In genomic region chr4:102819588-102820365, GRCh38 we compare ENCODE assay signal across 10 cellular contexts. TPM values are rescaled to one million over a fixed set of nuclear protein-coding genes. Genes with fewer than 3 reads are reported as not detected.
DNase-seq lines count a peak whose midpoint lies in the region; ATAC-seq and TF ChIP-seq lines count a peak whose summit lies in the region.
"Had no signal": no experiment of that assay in that cellular context is flagged by ENCODE, and none has a peak within 500 bp of the region (broad histone marks: within the 10 kb centered on the region; RNA-seq: fewer than 3 reads in every experiment).

No MANE protein-coding gene starts in this region.

- H3K36me3 Mint-ChIP-seq in brain: peaks cover 81% of the 10 kb centered on the region

- H3K4me3 Mint-ChIP-seq in brain: peak overlapping the region in 4 of 5 experiments; percentile 63 to 70 (median 66)

- H3K4me3 ChIP-seq in right atrium auricular region (peak overlapping the region in 1 of 2 donors; percentile 9), urinary bladder (ENCODE audit: low read depth, low read length) (peak overlapping the region; percentile 18)

- H3K27me3 ChIP-seq in right atrium auricular region: no peaks in the 10 kb centered on the region

- H3K9me3 Mint-ChIP-seq in brain: peaks cover 0 to 4% (median 0%) of the 10 kb centered on the region in 5 experiments

- H3K36me3 ChIP-seq in right atrium auricular region (no peaks in the 10 kb centered on the region), urinary bladder (ENCODE audit: insufficient read depth) (no peaks in the 10 kb centered on the region)

- no peak for DNase-seq in right atrium auricular region (ENCODE audit: low spot score)
- DNase-seq in Right ventricle myocardium superior: no peak
- peak; percentile 55 to 74 for DNase-seq in lung microvascular endothelial cell (ENCODE audit: low read depth in 2 of 2)
- no peak for DNase-seq in stimulated activated CD4-positive, alpha-beta T cell treated with anti-CD3 and anti-CD28 coated beads, Interleukin-15, amount 100 ng/mL, for 24 hours
- no peak for DNase-seq in ecto neural progenitor cell (ENCODE audit: low spot score)
- DNase-seq: activated CD8-positive, alpha-beta memory T cell treated with anti-CD3 and anti-CD28 coated beads for 24 hours; Kasumi-1 had no signal

- 58% methylated on average over 8 of the region's 8 CpGs for WGBS in urinary bladder

- peak overlapping the region in 2 of 5 experiments; percentile 39 to 80 for H3K27ac Mint-ChIP-seq in brain

- no peaks in the 10 kb centered on the region for H3K9me3 ChIP-seq in right atrium auricular region

- H3K27ac ChIP-seq in right atrium auricular region (peak overlapping the region; percentile 1 to 46), urinary bladder (ENCODE audit: low read depth) (peak overlapping the region; percentile 38)

- peaks cover 37% of the 10 kb centered on the region for H3K4me1 Mint-ChIP-seq in brain

- ATAC-seq in Right ventricle myocardium superior (ENCODE audit: poor library complexity): no peak
- ATAC-seq in GM18909 (IDR thresholded peaks at IDR 0.05; ENCODE audit: poor library complexity, unreplicated experiment): no peak

- H3K27me3 Mint-ChIP-seq in brain: no peaks in the 10 kb centered on the region

- TF ChIP-seq CTCF in right atrium auricular region (IDR thresholded peaks at IDR 0.05) (no peak), brain (conservative IDR thresholded peaks at IDR 0.05) (no peak)

- intact Hi-C loops in Right ventricle myocardium superior (cut with DNase I): no loop called here

- peaks cover 0 to 90% of the 10 kb centered on the region in 2 donors for H3K4me1 ChIP-seq in right atrium auricular region
- H3K4me1 ChIP-seq in urinary bladder (ENCODE audit: insufficient read depth): no peaks in the 10 kb centered on the region

RNA-seq across cellular contexts. Expression of gene UBE2D3, which starts 7.6 kb away (rescaled TPM):
- total RNA-seq in right atrium auricular region: 100 to 1,000 TPM; 288 to 322 TPM
- total RNA-seq in Right ventricle myocardium superior: 262 TPM
- polyA plus RNA-seq in brain (ENCODE audit: insufficient read depth, low read depth, low replicate concordance): 124 TPM
- total RNA-seq in lung microvascular endothelial cell: 247 and 276 TPM in 2 replicates
- 285 TPM for total RNA-seq in urinary bladder
- polyA plus RNA-seq in urinary bladder: 220 TPM

RNA-seq across cellular contexts. Expression of gene CISD2, which starts 49.0 kb away (rescaled TPM):
- 10 to 100 TPM; 10.5 to 11.5 TPM for total RNA-seq in right atrium auricular region
- total RNA-seq in Right ventricle myocardium superior: 14.1 TPM
- polyA plus RNA-seq in brain (ENCODE audit: insufficient read depth, low read depth, low replicate concordance): 24.4 TPM
- 31.4 and 47.4 TPM in 2 replicates for total RNA-seq in lung microvascular endothelial cell
- 36.7 TPM for total RNA-seq in urinary bladder
- 19.2 TPM for polyA plus RNA-seq in urinary bladder

RNA-seq across cellular contexts. Expression of gene MANBA, which starts 59.0 kb away (rescaled TPM):
- total RNA-seq in right atrium auricular region: 10 to 100 TPM; 26.9 to 41.6 TPM
- total RNA-seq in Right ventricle myocardium superior: 22.4 TPM
- polyA plus RNA-seq in brain (ENCODE audit: insufficient read depth, low read depth, low replicate concordance): 8.2 TPM
- 6.8 and 9.1 TPM in 2 replicates for total RNA-seq in lung microvascular endothelial cell
- 62.2 TPM for total RNA-seq in urinary bladder
- polyA plus RNA-seq in urinary bladder: 23.3 TPM

Comparison
In these comparisons a context has a peak if more than half of its experiments do, and no peak if none do; other contexts are left out.
1. DNase-seq: peak in lung microvascular endothelial cell (2 of 2); none in right atrium auricular region (single experiment), Right ventricle myocardium superior (single experiment), stimulated activated CD4-positive, alpha-beta T cell treated with anti-CD3 and anti-CD28 coated beads, Interleukin-15, amount 100 ng/mL, for 24 hours (single experiment) and ecto neural progenitor cell (single experiment).